10 cellular contexts compared by ENCODE assay signal in the genomic region with DNA sequence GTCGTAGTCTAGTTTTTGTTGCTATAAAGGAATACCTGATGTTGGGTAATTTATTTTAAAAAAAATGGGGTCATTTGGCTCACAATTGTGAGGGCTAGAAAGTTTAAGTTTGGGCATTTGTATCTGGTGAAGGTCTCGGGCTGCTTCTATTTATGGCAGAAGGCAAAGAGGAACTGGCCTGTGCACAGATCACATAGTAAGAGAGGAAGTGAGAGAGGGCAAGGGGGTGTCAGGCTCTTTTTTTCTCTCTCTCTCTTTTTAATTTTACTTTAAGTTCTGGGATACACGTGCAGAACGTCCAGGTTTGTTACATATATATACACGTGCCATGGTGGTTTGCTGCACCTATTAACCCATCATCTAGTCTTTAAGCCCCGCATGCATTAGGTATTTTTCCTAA.
A peak's percentile ranks its signal among the peaks of the same experiment; 100 is the strongest.
DNase-seq lines count a peak whose midpoint lies in the region; ATAC-seq lines count a peak whose summit lies in the region.
"Had no signal": no experiment of that assay in that cellular context is flagged by ENCODE, and none has a peak within 500 bp of the region (broad histone marks: within the 10 kb centered on the region; RNA-seq: fewer than 3 reads in every experiment).

No MANE protein-coding gene starts in this region.

- H3K4me1 Mint-ChIP-seq in naive thymus-derived CD8-positive, alpha-beta T cell: peaks cover 8 to 53% (median 20%) of the 10 kb centered on the region in 4 donors
- peaks cover 19% of the 10 kb centered on the region for H3K4me1 Mint-ChIP-seq in activated CD4-positive, alpha-beta T cell treated with anti-CD3 and anti-CD28 coated beads for 36 hours

- CTCF ChIA-PET in activated CD4-positive, alpha-beta T cell treated with anti-CD3 and anti-CD28 coated beads for 36 hours (lab: Charles Lee): no interaction called here

- peak; percentile 85 to 87 for DNase-seq in Kasumi-1 (lab: John Stamatoyannopoulos, UW)
- no peak for DNase-seq in naive thymus-derived CD8-positive, alpha-beta T cell
- DNase-seq in activated CD4-positive, alpha-beta T cell treated with anti-CD3 and anti-CD28 coated beads for 36 hours: no peak
- DNase-seq in left colon: no peak
- no peak for DNase-seq in DMS 273 treated with DMSO at 0.1 percent for 48 hours (lab: John Stamatoyannopoulos, UW)
- no peak for DNase-seq in 8988T
- DNase-seq: aorta, NCI-H69 had no signal

- peaks cover 6 to 26% (median 11%) of the 10 kb centered on the region in 9 donors for H3K9me3 Mint-ChIP-seq in naive thymus-derived CD8-positive, alpha-beta T cell
- peaks cover 3% of the 10 kb centered on the region for H3K9me3 Mint-ChIP-seq in activated CD4-positive, alpha-beta T cell treated with anti-CD3 and anti-CD28 coated beads for 36 hours (ENCODE audit: low read depth)

- POLR2A ChIA-PET in naive thymus-derived CD8-positive, alpha-beta T cell (lab: Charles Lee): no interaction called here
- POLR2A ChIA-PET in activated CD4-positive, alpha-beta T cell treated with anti-CD3 and anti-CD28 coated beads for 36 hours (lab: Charles Lee): no interaction called here

- H3K27me3 Mint-ChIP-seq in naive thymus-derived CD8-positive, alpha-beta T cell: peaks cover 1 to 27% (median 7%) of the 10 kb centered on the region in 5 donors
- H3K27me3 Mint-ChIP-seq in activated CD4-positive, alpha-beta T cell treated with anti-CD3 and anti-CD28 coated beads for 36 hours: peaks cover 16% of the 10 kb centered on the region

- intact Hi-C loops in activated CD4-positive, alpha-beta T cell treated with anti-CD3 and anti-CD28 coated beads for 36 hours (cut with DNase I, micrococcal nuclease): no loop called here
- intact Hi-C loops in left colon (cut with DNase I, micrococcal nuclease): no loop called here

- peak overlapping the region in 2 of 10 donors; percentile 12 to 45 for H3K4me3 Mint-ChIP-seq in naive thymus-derived CD8-positive, alpha-beta T cell
- no peak overlapping the region for H3K4me3 Mint-ChIP-seq in activated CD4-positive, alpha-beta T cell treated with anti-CD3 and anti-CD28 coated beads for 36 hours

- ATAC-seq in GM19023 (IDR thresholded peaks at IDR 0.05; ENCODE audit: unreplicated experiment) (peak; percentile 60), HG02678 (IDR thresholded peaks at IDR 0.05; ENCODE audit: unreplicated experiment) (peak; percentile 84), left colon (no peak)
- ATAC-seq in naive thymus-derived CD8-positive, alpha-beta T cell: no peak
- no peak for ATAC-seq in activated CD4-positive, alpha-beta T cell treated with anti-CD3 and anti-CD28 coated beads for 36 hours

- peak overlapping the region in 6 of 10 donors; percentile 19 to 61 (median 54) for H3K27ac Mint-ChIP-seq in naive thymus-derived CD8-positive, alpha-beta T cell
- H3K27ac Mint-ChIP-seq in activated CD4-positive, alpha-beta T cell treated with anti-CD3 and anti-CD28 coated beads for 36 hours: no peak overlapping the region

- H3K36me3 Mint-ChIP-seq in naive thymus-derived CD8-positive, alpha-beta T cell: peaks cover 2 to 7% (median 4%) of the 10 kb centered on the region in 3 donors
- peaks cover 3% of the 10 kb centered on the region for H3K36me3 Mint-ChIP-seq in activated CD4-positive, alpha-beta T cell treated with anti-CD3 and anti-CD28 coated beads for 36 hours (ENCODE audit: low read depth)

Comparison
In these comparisons a context has a peak if more than half of its experiments do, and no peak if none do; other contexts are left out.
1. ATAC-seq: peak in GM19023 (single experiment) and HG02678 (single experiment); none in naive thymus-derived CD8-positive, alpha-beta T cell (0 of 2), activated CD4-positive, alpha-beta T cell treated with anti-CD3 and anti-CD28 coated beads for 36 hours (single experiment) and left colon (single experiment).
2. DNase-seq: peak in Kasumi-1 (2 of 2); none in naive thymus-derived CD8-positive, alpha-beta T cell (0 of 10), activated CD4-positive, alpha-beta T cell treated with anti-CD3 and anti-CD28 coated beads for 36 hours (single experiment), left colon (0 of 2), DMS 273 treated with DMSO at 0.1 percent for 48 hours (single experiment) and 8988T (single experiment).